ENCODE assay signal across 1 cellular context in genomic region chr1:200693327-200693726, GRCh38.
TF ChIP-seq lines count a peak whose summit lies in the region.

No MANE protein-coding gene starts in this region.

TF ChIP-seq in K562, 482 proteins besides CTCF, POLR2A, EP300 and RAD21 (continued from another document):
- TF ChIP-seq FOXM1 (IDR thresholded peaks at IDR 0.05; ENCODE audit: low read depth) (no peak), FOXM1 (CRISPR knock-in tag; IDR thresholded peaks at IDR 0.05; ENCODE audit: low read depth) (no peak), ZNF695 (CRISPR knock-in tag; IDR thresholded peaks at IDR 0.05) (no peak), ZNF232 (CRISPR knock-in tag; IDR thresholded peaks at IDR 0.05) (no peak), RBM17 (IDR thresholded peaks at IDR 0.05; ENCODE audit: borderline replicate concordance, low read depth, low read length) (no peak), NCOA1 (IDR thresholded peaks at IDR 0.05; ENCODE audit: low read depth) (no peak), ZBTB49 (CRISPR knock-in tag; IDR thresholded peaks at IDR 0.05; ENCODE audit: borderline replicate concordance) (no peak)
